Comparison of ENCODE assay signal across 26 cellular contexts in the genomic region with DNA sequence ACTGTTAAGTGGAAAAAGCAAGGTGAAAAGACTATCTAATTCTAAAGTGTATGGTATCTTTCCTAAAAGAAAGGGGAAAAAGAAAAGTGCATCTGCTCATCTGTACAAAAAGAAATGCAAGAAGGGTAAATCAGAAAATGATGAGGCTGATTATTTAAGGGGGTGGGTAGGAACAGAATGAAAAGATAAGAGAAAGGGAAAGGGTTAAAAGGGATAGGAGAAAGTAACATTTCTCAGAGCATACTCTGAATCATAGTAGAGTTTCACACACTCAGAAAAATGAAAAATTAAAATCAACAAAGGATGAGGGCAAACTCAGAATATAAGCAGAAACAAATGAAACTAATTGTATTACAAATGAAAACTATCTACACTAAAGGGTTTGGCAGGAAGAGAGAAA.
"Had no signal": no experiment of that assay in that cellular context is flagged by ENCODE, and none has a peak within 500 bp of the region (broad histone marks: within the 10 kb centered on the region; RNA-seq: fewer than 3 reads in every experiment).

No MANE protein-coding gene starts in this region.

- H3K9me3 Mint-ChIP-seq: activated B cell treated with CpG ODN at 0.5 μM for 24 hours; activated CD4-positive, alpha-beta memory T cell treated with anti-CD3 and anti-CD28 coated beads, Interleukin-2, amount 10 ng/mL, durations not matched to agents 7 days and 5 days; activated naive CD4-positive, alpha-beta T cell treated with anti-CD3 and anti-CD28 coated beads, Interleukin-2, amount 10 ng/mL, durations not matched to agents 7 days and 5 days; activated naive CD4-positive, alpha-beta T cell treated with anti-CD3 and anti-CD28 coated beads, Interleukin-2, amount 50 U/mL, for 72 hours; T-helper 2 cell treated with Interferon-gamma antibody and Interleukin-4, amounts not matched to agents 5 μg/mL and 100 μg/mL, for 36 hours had no signal

- ATAC-seq: activated CD4-positive, CD25-positive, alpha-beta regulatory T cell treated with anti-CD3 and anti-CD28 coated beads, Interleukin-2, amount 50 U/mL, for 24 hours; esophagus mucosa; T-helper 17 cell had no signal

- H3K9me3 ChIP-seq: ascending aorta, colonic mucosa had no signal

- H3K27ac Mint-ChIP-seq: activated B cell treated with CpG ODN at 0.5 μM for 24 hours; activated CD4-positive, alpha-beta memory T cell treated with anti-CD3 and anti-CD28 coated beads, Interleukin-2, amount 10 ng/mL, durations not matched to agents 7 days and 5 days; activated CD4-positive, alpha-beta T cell treated with anti-CD3 and anti-CD28 coated beads, Interleukin-2, amount 10 ng/mL, durations not matched to agents 24 days and 14 days; activated naive CD4-positive, alpha-beta T cell treated with anti-CD3 and anti-CD28 coated beads, Interleukin-2, amount 10 ng/mL, durations not matched to agents 7 days and 5 days; activated naive CD4-positive, alpha-beta T cell treated with anti-CD3 and anti-CD28 coated beads, Interleukin-2, amount 50 U/mL, for 72 hours; brain; T-helper 17 cell; T-helper 2 cell treated with Interferon-gamma antibody and Interleukin-4, amounts not matched to agents 5 μg/mL and 100 μg/mL, for 36 hours had no signal

- H3K4me1 ChIP-seq: ascending aorta, breast epithelium, colonic mucosa had no signal

- H3K4me3 ChIP-seq: ascending aorta, breast epithelium, cardiac muscle cell, colonic mucosa had no signal

- H3K27me3 Mint-ChIP-seq: activated B cell treated with CpG ODN at 0.5 μM for 24 hours; activated CD4-positive, alpha-beta memory T cell treated with anti-CD3 and anti-CD28 coated beads, Interleukin-2, amount 10 ng/mL, durations not matched to agents 7 days and 5 days; activated CD4-positive, alpha-beta T cell treated with anti-CD3 and anti-CD28 coated beads, Interleukin-2, amount 10 ng/mL, durations not matched to agents 24 days and 14 days; activated naive CD4-positive, alpha-beta T cell treated with anti-CD3 and anti-CD28 coated beads, Interleukin-2, amount 10 ng/mL, durations not matched to agents 7 days and 5 days; brain; T-helper 17 cell had no signal

- DNase-seq: activated B cell treated with CpG ODN at 0.5 μM for 24 hours; activated CD4-positive, alpha-beta memory T cell treated with anti-CD3 and anti-CD28 coated beads, Interleukin-2, amount 10 ng/mL, durations not matched to agents 7 days and 5 days; activated CD4-positive, alpha-beta T cell treated with anti-CD3 and anti-CD28 coated beads, Interleukin-2, amount 10 ng/mL, durations not matched to agents 24 days and 14 days; activated CD8-positive, alpha-beta memory T cell treated with anti-CD3 and anti-CD28 coated beads, Interleukin-2, amount 50 U/mL, for 48 hours; activated gamma-delta T cell; activated naive CD4-positive, alpha-beta T cell; activated naive CD4-positive, alpha-beta T cell treated with anti-CD3 and anti-CD28 coated beads, Interleukin-2, amount 10 ng/mL, durations not matched to agents 7 days and 5 days; activated T-cell treated with anti-CD3 and anti-CD28 coated beads for 4 hours; central memory CD4-positive, alpha-beta T cell; cerebellar nuclear complex; colonic mucosa; effector CD8-positive, alpha-beta T cell; foreskin fibroblast; head of caudate nucleus; T-helper 1 cell; T-helper 17 cell; T1000; WERI-Rb-1 had no signal

- H3K36me3 ChIP-seq: colonic mucosa had no signal

- H3K27ac ChIP-seq: ascending aorta, breast epithelium, cardiac muscle cell, colonic mucosa, WERI-Rb-1 had no signal

- H3K4me1 Mint-ChIP-seq: activated B cell treated with CpG ODN at 0.5 μM for 24 hours; activated naive CD4-positive, alpha-beta T cell treated with anti-CD3 and anti-CD28 coated beads, Interleukin-2, amount 10 ng/mL, durations not matched to agents 7 days and 5 days; brain had no signal

- H3K4me3 Mint-ChIP-seq: activated B cell treated with CpG ODN at 0.5 μM for 24 hours; activated CD4-positive, alpha-beta memory T cell treated with anti-CD3 and anti-CD28 coated beads, Interleukin-2, amount 10 ng/mL, durations not matched to agents 7 days and 5 days; activated CD4-positive, alpha-beta T cell treated with anti-CD3 and anti-CD28 coated beads, Interleukin-2, amount 10 ng/mL, durations not matched to agents 24 days and 14 days; activated naive CD4-positive, alpha-beta T cell treated with anti-CD3 and anti-CD28 coated beads, Interleukin-2, amount 10 ng/mL, durations not matched to agents 7 days and 5 days; brain; T-helper 17 cell; T-helper 2 cell treated with Interferon-gamma antibody and Interleukin-4, amounts not matched to agents 5 μg/mL and 100 μg/mL, for 36 hours had no signal
